8 cellular contexts compared by ENCODE assay signal in the genomic region with DNA sequence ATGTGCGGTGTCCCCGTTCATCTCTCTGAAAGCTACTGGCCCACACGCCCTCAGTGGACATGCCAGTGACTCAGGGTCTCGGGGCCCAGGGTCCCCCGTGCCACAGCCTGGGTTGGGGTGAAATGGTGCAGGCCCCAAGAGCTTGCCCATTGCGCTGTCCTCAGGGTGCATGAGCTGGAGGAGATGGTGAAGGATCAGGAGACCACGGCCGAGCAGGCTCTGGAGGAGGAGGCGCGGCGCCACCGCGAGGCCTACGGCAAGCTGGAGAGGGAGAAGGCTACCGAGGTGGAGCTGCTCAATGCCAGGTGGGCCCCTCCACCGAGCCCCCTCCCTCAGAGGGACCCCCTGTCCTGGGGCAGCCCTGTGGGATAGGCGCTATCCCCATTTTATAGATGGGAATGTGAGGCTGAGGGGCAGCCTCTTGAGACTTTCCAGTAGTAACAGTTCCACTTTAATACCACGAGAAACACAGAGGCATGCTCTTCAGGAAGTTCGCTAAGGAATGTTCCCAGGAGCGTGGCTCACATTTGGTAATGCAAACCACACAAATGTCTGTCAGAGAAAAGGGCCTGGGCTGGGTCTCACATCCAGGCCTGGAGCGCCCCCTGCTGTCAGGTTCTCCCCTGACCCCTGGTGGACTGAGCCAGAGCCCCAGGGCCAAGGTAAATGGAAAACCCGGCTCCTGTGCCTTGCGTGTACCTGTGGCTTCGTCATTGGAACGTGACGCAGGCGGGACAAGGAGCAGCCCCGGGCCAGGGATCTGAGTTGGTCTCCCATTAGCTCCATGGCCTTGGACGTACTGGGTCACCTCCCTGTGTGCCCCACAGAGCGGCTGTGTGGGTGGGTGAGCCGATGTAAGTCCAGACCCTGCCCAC.
DNase-seq lines count a peak whose midpoint lies in the region; ATAC-seq and TF ChIP-seq lines count a peak whose summit lies in the region.

No MANE protein-coding gene starts in this region.

- H3K4me3 ChIP-seq in AG10803 (ENCODE audit: low read length) (no peak overlapping the region), right lobe of liver (no peak overlapping the region)

- ATAC-seq in GM21723 (IDR thresholded peaks at IDR 0.05; ENCODE audit: unreplicated experiment) (peak; percentile 48), right lobe of liver (peak; percentile 82 to 94 (median 87)), GM21786 (IDR thresholded peaks at IDR 0.05; ENCODE audit: unreplicated experiment) (no peak)

- 35% methylated on average over 8 of the region's 31 CpGs for WGBS in right lobe of liver (ENCODE audit: insufficient coverage, low coverage, low lambda C conversion rate, missing lambda C conversion rate)

- no peaks in the 10 kb centered on the region for H3K27me3 ChIP-seq in right lobe of liver

- TF ChIP-seq POLR2A in right lobe of liver (IDR thresholded peaks at IDR 0.05), result no peak

- H3K4me1 ChIP-seq in right lobe of liver, result peaks cover 0 to 17% (median 6%) of the 10 kb centered on the region in 4 donors

- peaks cover 0 to 3% (median 0%) of the 10 kb centered on the region in 4 donors for H3K36me3 ChIP-seq in right lobe of liver

- no peaks in the 10 kb centered on the region for H3K9me3 ChIP-seq in right lobe of liver

- peak; percentile 90 for TF ChIP-seq CTCF in AG10803 (conservative IDR thresholded peaks at IDR 0.05; ENCODE audit: low read length)
- peak; percentile 94 to 97 (median 96) for TF ChIP-seq CTCF in right lobe of liver (IDR thresholded peaks at IDR 0.05)

- DNase-seq in AG10803 (ENCODE audit: low read depth), result peak; percentile 95
- DNase-seq in NCI-H526 (lab: John Stamatoyannopoulos, UW), result peak; percentile 84 to 97
- DNase-seq in activated CD4-positive, alpha-beta T cell treated with anti-CD3 and anti-CD28 coated beads, Interleukin-2, amount 50 U/mL, for 1 hour, result peak; percentile 92
- peak; percentile 90 to 92 (median 92) for DNase-seq in right lobe of liver
- peak; percentile 72 to 95 (median 75) for DNase-seq in stimulated activated CD4-positive, alpha-beta T cell treated with anti-CD3 and anti-CD28 coated beads, TNF-alpha, amount 100 ng/mL, for 1 hour (ENCODE audit: low read depth in 3 of 3, low spot score in 1 of 3)

- H3K27ac ChIP-seq in cingulate gyrus (ENCODE audit: low read depth, low read length), result peak overlapping the region; percentile 19
- H3K27ac ChIP-seq in right lobe of liver, result peak overlapping the region in 2 of 3 donors; percentile 21 to 43

- intact Hi-C loops in right lobe of liver (cut with DNase I), result loop anchor here (5.0 kb wide), 1 partner anchor 88 kb away; no protein-coding TSS in a partner anchor
